8 cellular contexts compared by ENCODE assay signal in the genomic region with DNA sequence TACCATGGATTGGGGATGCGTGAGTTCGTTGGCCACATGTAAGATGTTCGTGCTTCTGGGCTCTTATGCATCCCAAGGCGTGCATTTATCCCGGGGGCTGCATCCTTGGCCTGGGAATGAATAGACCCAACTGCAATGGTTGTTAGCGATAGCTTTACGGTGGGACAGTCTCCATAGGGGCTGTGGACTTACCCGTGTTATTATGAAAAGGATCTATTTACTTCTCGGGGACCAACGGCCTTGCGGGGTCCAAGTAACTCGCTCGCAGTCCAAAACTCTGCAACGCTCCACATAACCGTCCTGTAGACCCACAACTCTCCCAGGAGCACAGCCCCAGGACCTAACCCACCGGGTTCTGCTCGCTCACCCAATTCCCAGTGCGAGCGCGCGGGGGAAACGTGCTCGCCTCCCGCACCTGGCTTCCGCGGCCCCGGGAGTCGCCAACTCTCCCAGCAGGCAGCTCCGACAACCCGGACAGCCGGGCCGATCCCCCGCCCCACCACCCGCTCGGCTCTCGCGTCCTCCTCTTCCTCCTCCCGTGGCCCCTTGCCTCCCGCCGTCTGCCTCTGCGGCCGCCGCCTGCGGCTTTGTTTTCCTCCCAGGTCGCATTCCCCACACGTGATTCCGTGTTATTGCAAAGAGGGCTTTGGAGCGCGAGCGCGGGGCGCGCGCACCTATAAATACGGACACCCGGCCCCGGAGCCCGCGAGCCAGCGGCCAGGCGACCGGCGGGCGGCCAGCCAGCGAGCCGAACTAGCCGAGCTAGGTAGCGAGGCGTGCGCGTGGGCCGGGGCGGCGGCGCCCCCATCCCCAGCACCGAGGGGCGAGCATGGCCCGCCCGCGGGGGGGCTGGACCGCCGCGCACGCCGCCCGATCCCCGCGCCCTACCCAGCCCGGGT. TPM values are rescaled to one million over a fixed set of nuclear protein-coding genes. Genes with fewer than 3 reads are reported as not detected.
A peak's percentile ranks its signal among the peaks of the same experiment; 100 is the strongest.
DNase-seq lines count a peak whose midpoint lies in the region; ATAC-seq and TF ChIP-seq lines count a peak whose summit lies in the region.

A gene with protein sequence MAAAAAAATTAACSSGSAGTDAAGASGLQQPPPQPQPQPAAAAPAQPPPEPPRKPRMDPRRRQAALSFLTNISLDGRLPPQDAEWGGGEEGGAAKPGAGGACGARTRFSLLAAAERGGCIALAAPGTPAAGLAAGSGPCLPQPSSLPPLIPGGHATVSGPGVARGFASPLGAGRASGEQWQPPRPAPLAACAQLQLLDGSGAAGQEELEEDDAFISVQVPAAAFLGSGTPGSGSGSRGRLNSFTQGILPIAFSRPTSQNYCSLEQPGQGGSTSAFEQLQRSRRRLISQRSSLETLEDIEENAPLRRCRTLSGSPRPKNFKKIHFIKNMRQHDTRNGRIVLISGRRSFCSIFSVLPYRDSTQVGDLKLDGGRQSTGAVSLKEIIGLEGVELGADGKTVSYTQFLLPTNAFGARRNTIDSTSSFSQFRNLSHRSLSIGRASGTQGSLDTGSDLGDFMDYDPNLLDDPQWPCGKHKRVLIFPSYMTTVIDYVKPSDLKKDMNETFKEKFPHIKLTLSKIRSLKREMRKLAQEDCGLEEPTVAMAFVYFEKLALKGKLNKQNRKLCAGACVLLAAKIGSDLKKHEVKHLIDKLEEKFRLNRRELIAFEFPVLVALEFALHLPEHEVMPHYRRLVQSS (plus strand): TSS at position 706 of the 899 bp plus-strand sequence. CDS start 278 bp downstream, outside the sequence.

- H3K9me3 ChIP-seq in MM.1S (replicated peaks; ENCODE audit: insufficient read depth, low read length): no peaks in the 10 kb centered on the region

- no peaks in the 10 kb centered on the region for H3K9me2 ChIP-seq in MM.1S (replicated peaks; ENCODE audit: insufficient read depth, low read length)

- 0 out of 2 replicates have a peak, but pooled peaks cover 2% of the 10 kb centered on the region for H3K36me3 ChIP-seq in MM.1S (replicated peaks; ENCODE audit: insufficient read depth, low read length)

- H3F3A ChIP-seq in MM.1S (ENCODE audit: insufficient read depth, low read length): peaks cover 29% of the 10 kb centered on the region

- no peaks in the 10 kb centered on the region for H3K27me3 Mint-ChIP-seq in Calu3 (ENCODE audit: unreplicated experiment)
- no peaks in the 10 kb centered on the region; the same call in 1 of the 2 replicates for H3K27me3 Mint-ChIP-seq in WTC11 (ENCODE audit: low read depth)
- H3K27me3 Mint-ChIP-seq in effector memory CD8-positive, alpha-beta T cell: peaks cover 30 to 60% of the 10 kb centered on the region in 2 donors
- peaks cover 17% of the 10 kb centered on the region for H3K27me3 Mint-ChIP-seq in memory B cell
- peaks cover 51% of the 10 kb centered on the region for H3K27me3 Mint-ChIP-seq in stimulated activated naive CD8-positive, alpha-beta T cell treated with anti-CD3 and anti-CD28 coated beads, Interleukin-15, Interleukin-2, amounts not matched to agents 100 ng/mL and 50 ng/mL, for 24 hours

- H2AFZ ChIP-seq in MM.1S (ENCODE audit: low read length): peak within 1 kb of the TSS; percentile 43

- peaks cover 38% of the 10 kb centered on the region for H3K4me1 ChIP-seq in MM.1S (ENCODE audit: low read length)

- H3K79me2 ChIP-seq in MM.1S (ENCODE audit: low read length): peaks cover 55% of the 10 kb centered on the region

- TF ChIP-seq CTCF in Calu3 (IDR thresholded peaks at IDR 0.05; ENCODE audit: unreplicated experiment) (no peak), GM20000 (IDR thresholded peaks at IDR 0.05; ENCODE audit: extremely low read depth, missing control alignments) (no peak), MM.1S (IDR thresholded peaks at IDR 0.05; ENCODE audit: low read length) (no peak), WTC11 (IDR thresholded peaks at IDR 0.05) (no peak)

- no peaks in the 10 kb centered on the region for H4K20me1 ChIP-seq in MM.1S (ENCODE audit: insufficient read depth, low read length)

- peak within 1 kb of the TSS; percentile 92 for H3K27ac Mint-ChIP-seq in Calu3 (ENCODE audit: unreplicated experiment)
- peak within 1 kb of the TSS; percentile 92 for H3K27ac Mint-ChIP-seq in WTC11
- no peak within 1 kb of the TSS for H3K27ac Mint-ChIP-seq in effector memory CD8-positive, alpha-beta T cell
- H3K27ac Mint-ChIP-seq in memory B cell: no peak within 1 kb of the TSS
- H3K27ac Mint-ChIP-seq in stimulated activated naive CD8-positive, alpha-beta T cell treated with anti-CD3 and anti-CD28 coated beads, Interleukin-15, Interleukin-2, amounts not matched to agents 100 ng/mL and 50 ng/mL, for 24 hours: peak within 1 kb of the TSS; percentile 83

- peak within 1 kb of the TSS; percentile 100 for H3K4me2 ChIP-seq in MM.1S (ENCODE audit: low read depth, low read length)

- peak within 1 kb of the TSS; percentile 88 for H3K9ac ChIP-seq in MM.1S (ENCODE audit: low read length)

- H3K4me3 ChIP-seq in MM.1S (ENCODE audit: low read length): peak within 1 kb of the TSS; percentile 93

- DNase-seq in Calu3: peak; percentile 68
- peak; percentile 74 for DNase-seq in GM20000 (ENCODE audit: low spot score)
- peak; percentile 81 for DNase-seq in MM.1S
- DNase-seq in WTC11 (ENCODE audit: low spot score): peak; percentile 56
- DNase-seq in effector memory CD8-positive, alpha-beta T cell: peak in 1 of 3 experiments; percentile 20
- DNase-seq in memory B cell (ENCODE audit: low spot score in 2 of 2): peak; percentile 28 to 57

- CTCF ChIA-PET in Calu3 (lab: Charles Lee): interaction anchor here (1.2 to 2.0 kb wide), 3 partner anchors 28 to 243 kb away, joined by 3 to 16 read pairs (median 7); no protein-coding TSS in a partner anchor
- CTCF ChIA-PET in WTC11 (lab: Charles Lee): interaction anchor here (0.7 to 6.4 kb wide), 8 partner anchors 12 to 364 kb away, joined by 3 to 76 read pairs (median 4); no protein-coding TSS in a partner anchor

- H3K36me3 Mint-ChIP-seq in Calu3 (ENCODE audit: insufficient read depth, unreplicated experiment) (peaks cover 40% of the 10 kb centered on the region), WTC11 (peaks cover 6% of the 10 kb centered on the region), memory B cell (no peaks in the 10 kb centered on the region)
- H3K36me3 Mint-ChIP-seq in effector memory CD8-positive, alpha-beta T cell (ENCODE audit: insufficient read depth): no peaks in the 10 kb centered on the region
- H3K36me3 Mint-ChIP-seq in stimulated activated naive CD8-positive, alpha-beta T cell treated with anti-CD3 and anti-CD28 coated beads, Interleukin-15, Interleukin-2, amounts not matched to agents 100 ng/mL and 50 ng/mL, for 24 hours (ENCODE audit: low read depth): peaks cover 6% of the 10 kb centered on the region

- H3K9me3 Mint-ChIP-seq in Calu3 (ENCODE audit: low read depth, unreplicated experiment): no peaks in the 10 kb centered on the region
- H3K9me3 Mint-ChIP-seq in WTC11: no peaks in the 10 kb centered on the region
- no peaks in the 10 kb centered on the region for H3K9me3 Mint-ChIP-seq in effector memory CD8-positive, alpha-beta T cell
- no peaks in the 10 kb centered on the region for H3K9me3 Mint-ChIP-seq in memory B cell
- no peaks in the 10 kb centered on the region for H3K9me3 Mint-ChIP-seq in stimulated activated naive CD8-positive, alpha-beta T cell treated with anti-CD3 and anti-CD28 coated beads, Interleukin-15, Interleukin-2, amounts not matched to agents 100 ng/mL and 50 ng/mL, for 24 hours

- ATAC-seq in WTC11 (no peak; the same call in 1 of the 2 replicates), memory B cell (ENCODE audit: low read depth) (peak; percentile 3), HG03139 (IDR thresholded peaks at IDR 0.05; ENCODE audit: unreplicated experiment) (no peak)
- ATAC-seq in effector memory CD8-positive, alpha-beta T cell (replicated peaks): peak; percentile 18

- H3K4me3 Mint-ChIP-seq in Calu3 (ENCODE audit: low read depth, unreplicated experiment) (peak within 1 kb of the TSS; percentile 93), WTC11 (peak within 1 kb of the TSS; percentile 83), memory B cell (peak within 1 kb of the TSS; percentile 84)
- H3K4me3 Mint-ChIP-seq in effector memory CD8-positive, alpha-beta T cell: peak within 1 kb of the TSS; percentile 75 to 78
- H3K4me3 Mint-ChIP-seq in stimulated activated naive CD8-positive, alpha-beta T cell treated with anti-CD3 and anti-CD28 coated beads, Interleukin-15, Interleukin-2, amounts not matched to agents 100 ng/mL and 50 ng/mL, for 24 hours: peak within 1 kb of the TSS; percentile 82

- H3K4me1 Mint-ChIP-seq in Calu3 (ENCODE audit: low read depth, unreplicated experiment): peaks cover 37% of the 10 kb centered on the region
- peaks cover 60% of the 10 kb centered on the region for H3K4me1 Mint-ChIP-seq in WTC11
- H3K4me1 Mint-ChIP-seq in effector memory CD8-positive, alpha-beta T cell (ENCODE audit: low read depth in 2 of 2): peaks cover 8 to 15% of the 10 kb centered on the region in 2 donors
- peaks cover 15% of the 10 kb centered on the region for H3K4me1 Mint-ChIP-seq in memory B cell
- peaks cover 25% of the 10 kb centered on the region for H3K4me1 Mint-ChIP-seq in stimulated activated naive CD8-positive, alpha-beta T cell treated with anti-CD3 and anti-CD28 coated beads, Interleukin-15, Interleukin-2, amounts not matched to agents 100 ng/mL and 50 ng/mL, for 24 hours (ENCODE audit: low read depth)

- POLR2A ChIA-PET in WTC11 (lab: Charles Lee): interaction anchor here (0.6 to 2.9 kb wide), 7 partner anchors 35 to 1970 kb away, joined by 3 to 10 read pairs (median 4); no protein-coding TSS in a partner anchor

- H3K27ac ChIP-seq in MM.1S (ENCODE audit: low read length): peak within 1 kb of the TSS; percentile 98

- H3K27me3 ChIP-seq in MM.1S (replicated peaks; ENCODE audit: insufficient read depth, low read length): no peaks in the 10 kb centered on the region

- no TSS peak for BruUV-seq in Calu3 (replicated peaks; lab: Mats Ljungman, UMichigan)

- intact Hi-C loops in Calu3 (cut with micrococcal nuclease; ENCODE audit: unreplicated experiment): loop anchor here (1.0 to 5.0 kb wide), 6 partner anchors 58 to 277 kb away; no protein-coding TSS in a partner anchor

TF ChIP-seq in WTC11, 78 proteins besides CTCF, POLR2A, EP300 and RAD21 (continues in another document):
- TF ChIP-seq, protein P1, sequence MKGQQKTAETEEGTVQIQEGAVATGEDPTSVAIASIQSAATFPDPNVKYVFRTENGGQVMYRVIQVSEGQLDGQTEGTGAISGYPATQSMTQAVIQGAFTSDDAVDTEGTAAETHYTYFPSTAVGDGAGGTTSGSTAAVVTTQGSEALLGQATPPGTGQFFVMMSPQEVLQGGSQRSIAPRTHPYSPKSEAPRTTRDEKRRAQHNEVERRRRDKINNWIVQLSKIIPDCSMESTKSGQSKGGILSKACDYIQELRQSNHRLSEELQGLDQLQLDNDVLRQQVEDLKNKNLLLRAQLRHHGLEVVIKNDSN (CRISPR knock-in tag; IDR thresholded peaks at IDR 0.05): peak; percentile 77
- peak; percentile 11; the same call in 1 of the 2 replicates for TF ChIP-seq RELA (CRISPR knock-in tag; IDR thresholded peaks at IDR 0.05; ENCODE audit: borderline replicate concordance)
- no peak for TF ChIP-seq NFATC4 (CRISPR knock-in tag; IDR thresholded peaks at IDR 0.05)

RNA-seq across cellular contexts. Expression of the gene that starts here (rescaled TPM):
- total RNA-seq in Calu3 (2022) (16.2 and 16.9 TPM in 2 replicates), WTC11 (2021) (15.4 to 18.0 TPM (median 17.0 TPM) in 3 replicates)

Comparison
In these comparisons a context has a peak if more than half of its experiments do, and no peak if none do; other contexts are left out.
1. H3K27ac Mint-ChIP-seq: peak in Calu3 (single experiment), WTC11 (single experiment) and stimulated activated naive CD8-positive, alpha-beta T cell treated with anti-CD3 and anti-CD28 coated beads, Interleukin-15, Interleukin-2, amounts not matched to agents 100 ng/mL and 50 ng/mL, for 24 hours (single experiment); none in effector memory CD8-positive, alpha-beta T cell (0 of 2) and memory B cell (single experiment).
2. ATAC-seq: peak in effector memory CD8-positive, alpha-beta T cell (single experiment) and memory B cell (single experiment); none in WTC11 (single experiment) and HG03139 (single experiment).
3. Peak in every context shown above with its lines, with median percentiles within 50 percentile points of each other: H3K4me3 Mint-ChIP-seq.